Comparison of ENCODE assay signal across 15 cellular contexts in genomic region chr1:96815914-96816313, GRCh38.
A peak's percentile ranks its signal among the peaks of the same experiment; 100 is the strongest.
DNase-seq lines count a peak whose midpoint lies in the region; ATAC-seq, FAIRE-seq and TF ChIP-seq lines count a peak whose summit lies in the region.
"Had no signal": no experiment of that assay in that cellular context is flagged by ENCODE, and none has a peak within 500 bp of the region (broad histone marks: within the 10 kb centered on the region; RNA-seq: fewer than 3 reads in every experiment).

No MANE protein-coding gene starts in this region.

- no peak overlapping the region for H3K4me3 ChIP-seq in HepG2 (replicated peaks in 1 of 3; ENCODE audit: insufficient read depth in 1 of 3, low read depth in 2 of 3, low read length in 3 of 3)
- no peak overlapping the region for H3K4me3 ChIP-seq in right lobe of liver
- no peak overlapping the region for H3K4me3 ChIP-seq in SK-N-MC
- H3K4me3 ChIP-seq: GM23248 had no signal

- POLR2A ChIA-PET in HepG2 (lab: Yijun Ruan, JAX): no interaction called here

- TF ChIP-seq EP300 in HepG2 (IDR thresholded peaks at IDR 0.05; ENCODE audit: low read depth in 2 of 2, low read length in 2 of 2): no peak
- TF ChIP-seq EP300 in HepG2 (CRISPR knock-in tag; IDR thresholded peaks at IDR 0.05; ENCODE audit: borderline replicate concordance): no peak

- no peak overlapping the region for H3K27ac ChIP-seq in HepG2 (ENCODE audit: extremely low read length, insufficient read depth, low read length)
- no peak overlapping the region for H3K27ac ChIP-seq in right lobe of liver
- H3K27ac ChIP-seq in SK-N-MC: 0 out of 2 replicates have a peak overlapping the region, but pooled peaks have one; percentile 39
- H3K27ac ChIP-seq: GM23248 had no signal

- no TSS peak for BruUV-seq in HepG2 (replicated peaks; lab: Mats Ljungman, UMichigan)

- no peaks in the 10 kb centered on the region for H3K4me1 ChIP-seq in HepG2 (ENCODE audit: insufficient read depth, low read length)
- no peaks in the 10 kb centered on the region for H3K4me1 ChIP-seq in right lobe of liver

- H2AFZ ChIP-seq in HepG2 (ENCODE audit: low read length): no peak overlapping the region
- H2AFZ ChIP-seq: GM23248 had no signal

- no peaks in the 10 kb centered on the region for H3K27me3 Mint-ChIP-seq in mesothelial cell of epicardium (ENCODE audit: low read depth)
- H3K27me3 Mint-ChIP-seq in natural killer cell treated with Interleukin-12 subunit alpha and Interleukin-12 subunit beta and Interleukin-15 and Interleukin-18, amount 100 ng/mL, for 72 hours: no peaks in the 10 kb centered on the region
- H3K27me3 Mint-ChIP-seq: B cell; CD4-positive, alpha-beta T cell had no signal

- peak overlapping the region; percentile 53 for H3K27ac Mint-ChIP-seq in mesothelial cell of epicardium
- no peak overlapping the region for H3K27ac Mint-ChIP-seq in natural killer cell treated with Interleukin-12 subunit alpha and Interleukin-12 subunit beta and Interleukin-15 and Interleukin-18, amount 100 ng/mL, for 72 hours
- H3K27ac Mint-ChIP-seq: B cell; CD4-positive, alpha-beta T cell had no signal

- TF ChIP-seq POLR2A in HepG2 (IDR thresholded peaks at IDR 0.05; ENCODE audit: insufficient read depth in 1 of 2, low read depth in 2 of 2, low read length in 2 of 2) (no peak), right lobe of liver (IDR thresholded peaks at IDR 0.05) (no peak)

- H3K4me3 Mint-ChIP-seq in mesothelial cell of epicardium: no peak overlapping the region
- H3K4me3 Mint-ChIP-seq in natural killer cell treated with Interleukin-12 subunit alpha and Interleukin-12 subunit beta and Interleukin-15 and Interleukin-18, amount 100 ng/mL, for 72 hours: no peak overlapping the region
- H3K4me3 Mint-ChIP-seq: B cell; CD4-positive, alpha-beta T cell had no signal

- intact Hi-C loops in HepG2 (cut with micrococcal nuclease; ENCODE audit: unreplicated experiment): no loop called here
- intact Hi-C loops in right lobe of liver (cut with DNase I): no loop called here

- in situ Hi-C loops in HepG2 (cut with HindIII; ENCODE audit: extremely low pct_ligation_motif_present, low pct_unique_long_range_greater_than_20kb): no loop called here

- no peak for TF ChIP-seq RAD21 in HepG2 (CRISPR knock-in tag; IDR thresholded peaks at IDR 0.05)

- peaks cover 24% of the 10 kb centered on the region for H3K4me1 Mint-ChIP-seq in mesothelial cell of epicardium
- H3K4me1 Mint-ChIP-seq in natural killer cell treated with Interleukin-12 subunit alpha and Interleukin-12 subunit beta and Interleukin-15 and Interleukin-18, amount 100 ng/mL, for 72 hours (ENCODE audit: low read depth in 2 of 2): peaks cover 3 to 6% of the 10 kb centered on the region in 2 donors

- H3K27me3 ChIP-seq in HepG2 (ENCODE audit: control insufficient read depth in 1 of 2, insufficient read depth in 2 of 2, low read length in 2 of 2): no peaks in the 10 kb centered on the region
- no peaks in the 10 kb centered on the region for H3K27me3 ChIP-seq in right lobe of liver

- peaks cover 28% of the 10 kb centered on the region for H3K36me3 Mint-ChIP-seq in mesothelial cell of epicardium
- peaks cover 14% of the 10 kb centered on the region for H3K36me3 Mint-ChIP-seq in natural killer cell treated with Interleukin-12 subunit alpha and Interleukin-12 subunit beta and Interleukin-15 and Interleukin-18, amount 100 ng/mL, for 72 hours

- 100% methylated on average over 1 of the region's 1 CpG for WGBS in HepG2 (ENCODE audit: low lambda C conversion rate)
- 100% methylated on average over 1 of the region's 1 CpG for WGBS in right lobe of liver (ENCODE audit: insufficient coverage, low coverage, low lambda C conversion rate, missing lambda C conversion rate)

- H3K79me2 ChIP-seq in HepG2 (ENCODE audit: insufficient read depth, low read length): no peaks in the 10 kb centered on the region

- H3K9me3 ChIP-seq in HepG2 (ENCODE audit: low read length) (no peaks in the 10 kb centered on the region), right lobe of liver (no peaks in the 10 kb centered on the region), SK-N-MC (ENCODE audit: low read depth, low read length) (no peaks in the 10 kb centered on the region; the same call in 1 of the 2 replicates)

- ATAC-seq in HepG2 (no peak), right lobe of liver (no peak), HG03280 (IDR thresholded peaks at IDR 0.05; ENCODE audit: unreplicated experiment) (no peak)
- no peak for ATAC-seq in natural killer cell treated with Interleukin-12 subunit alpha and Interleukin-12 subunit beta and Interleukin-15 and Interleukin-18, amount 100 ng/mL, for 72 hours

- H3K9ac ChIP-seq in HepG2 (ENCODE audit: insufficient read depth, low read depth, low read length): no peak overlapping the region
- no peak overlapping the region for H3K9ac ChIP-seq in SK-N-MC (ENCODE audit: insufficient read length)
- H3K9ac ChIP-seq: GM23248 had no signal

- H3K9me3 Mint-ChIP-seq in mesothelial cell of epicardium: no peaks in the 10 kb centered on the region
- no peaks in the 10 kb centered on the region for H3K9me3 Mint-ChIP-seq in natural killer cell treated with Interleukin-12 subunit alpha and Interleukin-12 subunit beta and Interleukin-15 and Interleukin-18, amount 100 ng/mL, for 72 hours
- H3K9me3 Mint-ChIP-seq: CD4-positive, alpha-beta T cell had no signal

- no peak for FAIRE-seq in HepG2 (lab: Jason Lieb, UNC)
- FAIRE-seq: GM12891 had no signal

- H3K4me2 ChIP-seq in HepG2 (ENCODE audit: low read depth, low read length): no peak overlapping the region

- CTCF ChIA-PET in HepG2 (lab: Yijun Ruan, JAX; ENCODE audit: low intra/inter-chr PET ratio, low total read pairs): no interaction called here

- no peak for DNase-seq in HepG2 (ENCODE audit: low spot score)
- no peak for DNase-seq in right lobe of liver
- DNase-seq in SK-N-MC (ENCODE audit: low read depth, low spot score): no peak
- no peak for DNase-seq in mesothelial cell of epicardium (ENCODE audit: low spot score in 2 of 2, unreplicated experiment in 2 of 2)
- no peak for DNase-seq in natural killer cell treated with Interleukin-12 subunit alpha and Interleukin-12 subunit beta and Interleukin-15 and Interleukin-18, amount 100 ng/mL, for 72 hours (ENCODE audit: low spot score)
- no peak for DNase-seq in activated naive CD4-positive, alpha-beta T cell treated with Interleukin-2 at 50 U/mL for 16 hours
- DNase-seq: C1 segment of cervical spinal cord; CD4-positive, alpha-beta T cell; DMS79; EL; GM23248; H7 had no signal

- H3K36me3 ChIP-seq in HepG2 (replicated peaks in 1 of 2; ENCODE audit: control insufficient read depth in 1 of 2, insufficient read depth in 2 of 2, low read length in 2 of 2) (peaks cover 2 to 35% of the 10 kb centered on the region in 2 experiments; a peak in 3 of 5 replicates), right lobe of liver (peaks cover 0 to 7% (median 2%) of the 10 kb centered on the region in 4 donors), SK-N-MC (ENCODE audit: insufficient read depth, low read length) (peaks cover 89% of the 10 kb centered on the region)

- no peak for TF ChIP-seq CTCF in HepG2 (CRISPR knock-in tag; IDR thresholded peaks at IDR 0.05)
- no peak for TF ChIP-seq CTCF in right lobe of liver (IDR thresholded peaks at IDR 0.05)
- no peak for TF ChIP-seq CTCF in mesothelial cell of epicardium (IDR thresholded peaks at IDR 0.05; ENCODE audit: unreplicated experiment)

- no peaks in the 10 kb centered on the region for H4K20me1 ChIP-seq in HepG2 (ENCODE audit: insufficient read depth, low read length)

TF ChIP-seq in HepG2, 621 proteins besides CTCF, POLR2A, EP300 and RAD21:
- TF ChIP-seq RBM22 (optimal IDR thresholded peaks at IDR 0.05; ENCODE audit: low read length) (peak; percentile 65), ZNF326 (CRISPR knock-in tag; IDR thresholded peaks at IDR 0.05; ENCODE audit: borderline replicate concordance) (no peak)
TF ChIP-seq in HepG2: peak in this region for 1.
